Comparison of ENCODE assay signal across 10 cellular contexts in the genomic region with DNA sequence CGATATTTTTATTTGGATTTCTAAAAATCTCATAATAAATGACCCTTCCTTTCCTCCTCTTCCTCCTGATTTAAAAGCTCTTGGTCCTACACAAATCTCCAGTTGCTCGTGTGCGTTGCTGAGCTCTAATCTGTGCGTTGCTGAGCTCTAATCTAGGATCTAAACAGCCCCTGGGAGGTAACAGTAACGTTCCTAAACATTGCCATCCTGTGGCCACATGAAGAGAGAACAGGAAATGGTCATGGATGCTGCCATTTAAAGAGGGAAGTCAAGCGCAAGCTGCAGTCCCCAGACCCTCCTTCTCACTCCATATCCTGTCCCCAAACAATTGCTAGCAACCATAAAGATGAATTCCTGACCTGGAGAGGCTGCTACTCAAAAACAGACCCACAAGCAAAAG.
A peak's percentile ranks its signal among the peaks of the same experiment; 100 is the strongest.
DNase-seq lines count a peak whose midpoint lies in the region; ATAC-seq and TF ChIP-seq lines count a peak whose summit lies in the region.
"Had no signal": no experiment of that assay in that cellular context is flagged by ENCODE, and none has a peak within 500 bp of the region (broad histone marks: within the 10 kb centered on the region; RNA-seq: fewer than 3 reads in every experiment).

No MANE protein-coding gene starts in this region.

- peak overlapping the region in 1 of 2 experiments; percentile 33 for H2BK12ac ChIP-seq in mesenchymal stem cell (ENCODE audit: low read length in 2 of 2)

- H3K27me3 ChIP-seq in GM06990 (replicated peaks; ENCODE audit: control insufficient read depth, insufficient read depth, low read length) (no peaks in the 10 kb centered on the region), mesenchymal stem cell (ENCODE audit: control insufficient read depth in 1 of 2, insufficient read depth in 1 of 2, low read length in 2 of 2) (no peaks in the 10 kb centered on the region)
- H3K27me3 ChIP-seq: suprapubic skin had no signal

- H3K9me3 Mint-ChIP-seq in glutamatergic neuron (ENCODE audit: unreplicated experiment) = no peaks in the 10 kb centered on the region

- peaks cover 14% of the 10 kb centered on the region for H3K4me1 ChIP-seq in mesenchymal stem cell (ENCODE audit: control insufficient read depth, insufficient read depth, low read depth, low read length)

- peak overlapping the region; percentile 5 for H2AK5ac ChIP-seq in mesenchymal stem cell (ENCODE audit: low read length, severe bottlenecking)

- no peak overlapping the region for H2AFZ ChIP-seq in mesenchymal stem cell (ENCODE audit: low read depth, low read length)

- DNase-seq in GM06990 (ENCODE audit: extremely low read depth, insufficient read length) (no peak), NB4 (ENCODE audit: low read depth) (peak; percentile 42), astrocyte of the hippocampus (ENCODE audit: low read depth, low spot score) (peak; percentile 40), mesenchymal stem cell (peak; percentile 43), ureter (ENCODE audit: low spot score) (no peak), glutamatergic neuron (no peak)
- DNase-seq in stimulated activated naive CD4-positive, alpha-beta T cell (lab: John Stamatoyannopoulos, UW) = no peak
- DNase-seq: NCI-H510A had no signal

- no peaks in the 10 kb centered on the region for H3K36me3 Mint-ChIP-seq in glutamatergic neuron (ENCODE audit: unreplicated experiment)

- H3K4me3 ChIP-seq in GM06990 (replicated peaks; ENCODE audit: low read depth, low read length) (no peak overlapping the region), NB4 (ENCODE audit: low read depth, low read length) (no peak overlapping the region), mesenchymal stem cell (ENCODE audit: insufficient read depth in 1 of 2, low read depth in 1 of 2, low read length in 2 of 2) (no peak overlapping the region)
- H3K4me3 ChIP-seq: suprapubic skin had no signal

- H2BK5ac ChIP-seq in mesenchymal stem cell (ENCODE audit: low read depth, low read length, poor library complexity, severe bottlenecking) = no peak overlapping the region

- H2BK15ac ChIP-seq in mesenchymal stem cell (ENCODE audit: low read depth, poor library complexity, severe bottlenecking) = no peak overlapping the region

- 65% methylated on average over 6 of the region's 6 CpGs for WGBS in mesenchymal stem cell

- no peak overlapping the region for H3K14ac ChIP-seq in mesenchymal stem cell (ENCODE audit: low read length in 2 of 2)

- H3K23ac ChIP-seq in mesenchymal stem cell (ENCODE audit: low read length in 2 of 2) = no peak overlapping the region

- TF ChIP-seq POLR2A in NB4 (IDR thresholded peaks at IDR 0.05; ENCODE audit: extremely low read depth, insufficient read length) = no peak

- no peak overlapping the region for H4K8ac ChIP-seq in mesenchymal stem cell (ENCODE audit: low read length)

- no peak overlapping the region for H3K4ac ChIP-seq in mesenchymal stem cell (ENCODE audit: low read depth in 1 of 2, low read length in 2 of 2)

- H3K79me1 ChIP-seq in mesenchymal stem cell (replicated peaks; ENCODE audit: low read length, poor library complexity, severe bottlenecking) = no peaks in the 10 kb centered on the region

- H3K36me3 ChIP-seq in GM06990 (ENCODE audit: control insufficient read depth, insufficient read depth, low read length) = no peaks in the 10 kb centered on the region
- H3K36me3 ChIP-seq in mesenchymal stem cell (ENCODE audit: control insufficient read depth in 1 of 2, insufficient read depth in 2 of 2, low read depth in 1 of 2, low read length in 2 of 2) = no peaks in the 10 kb centered on the region
- H3K36me3 ChIP-seq: suprapubic skin had no signal

- peaks cover 1% of the 10 kb centered on the region for H3K27me3 Mint-ChIP-seq in glutamatergic neuron (ENCODE audit: unreplicated experiment)

- no peak overlapping the region for H3K27ac Mint-ChIP-seq in glutamatergic neuron (ENCODE audit: unreplicated experiment)

- TF ChIP-seq CTCF in GM06990 (IDR thresholded peaks at IDR 0.05; ENCODE audit: insufficient read depth, low read length, poor library complexity, severe bottlenecking) (peak; percentile 3), NB4 (IDR thresholded peaks at IDR 0.05; ENCODE audit: low read depth, low read length) (no peak), glutamatergic neuron (IDR thresholded peaks at IDR 0.05; ENCODE audit: partially characterized antibody, unreplicated experiment) (no peak)

- no peak overlapping the region for H3K18ac ChIP-seq in mesenchymal stem cell (ENCODE audit: low read depth in 1 of 2, low read length in 2 of 2)

- peaks cover 12% of the 10 kb centered on the region for H3K4me1 Mint-ChIP-seq in glutamatergic neuron (ENCODE audit: low read depth, unreplicated experiment)

- H3K27ac ChIP-seq in mesenchymal stem cell (ENCODE audit: low read length, poor library complexity, severe bottlenecking) = no peak overlapping the region
- H3K27ac ChIP-seq: suprapubic skin had no signal

- H4K91ac ChIP-seq in mesenchymal stem cell (ENCODE audit: low read length) = no peak overlapping the region

- H3K4me3 Mint-ChIP-seq in glutamatergic neuron (ENCODE audit: unreplicated experiment) = no peak overlapping the region

- no peak for ATAC-seq in GM21786 (IDR thresholded peaks at IDR 0.05; ENCODE audit: unreplicated experiment)

- H3K9ac ChIP-seq in mesenchymal stem cell (ENCODE audit: low read length) = no peak overlapping the region

- no peaks in the 10 kb centered on the region for H3K9me3 ChIP-seq in mesenchymal stem cell (ENCODE audit: control insufficient read depth, low read length)
- H3K9me3 ChIP-seq: suprapubic skin had no signal

- H2BK120ac ChIP-seq in mesenchymal stem cell (ENCODE audit: low read depth, low read length) = no peak overlapping the region

- no peak overlapping the region for H3K4me2 ChIP-seq in mesenchymal stem cell (ENCODE audit: low read length, poor library complexity, severe bottlenecking)

Comparison
In these comparisons a context has a peak if more than half of its experiments do, and no peak if none do; other contexts are left out.
1. DNase-seq: peak in NB4 (single experiment), astrocyte of the hippocampus (single experiment) and mesenchymal stem cell (single experiment); none in GM06990 (single experiment), ureter (single experiment), stimulated activated naive CD4-positive, alpha-beta T cell (0 of 6) and glutamatergic neuron (single experiment).